In the genomic region with DNA sequence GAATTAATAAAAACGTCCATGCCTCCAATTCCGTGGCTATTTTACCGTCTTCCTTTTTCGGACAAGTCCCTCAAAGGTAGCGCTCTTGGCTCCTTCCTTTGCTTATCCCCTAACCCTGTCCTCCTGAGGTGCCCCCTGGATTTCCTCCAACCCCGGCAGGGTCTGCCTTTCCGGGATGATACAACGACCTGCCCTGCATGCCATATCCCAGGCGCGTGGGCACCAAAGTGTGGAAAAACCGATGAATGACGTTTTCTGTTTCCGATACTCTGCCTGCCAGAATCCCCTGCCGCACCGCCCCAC, we compare ENCODE assay signal across 8 cellular contexts. TPM values are rescaled to one million over a fixed set of nuclear protein-coding genes. Genes with fewer than 3 reads are reported as not detected.
DNase-seq lines count a peak whose midpoint lies in the region; ATAC-seq and TF ChIP-seq lines count a peak whose summit lies in the region.

No MANE protein-coding gene starts in this region.

- H3K4me2 ChIP-seq in KMS-11, result peak overlapping the region; percentile 63

- ATAC-seq in HG03139 (IDR thresholded peaks at IDR 0.05; ENCODE audit: unreplicated experiment), result no peak
- ATAC-seq in GM21360 (IDR thresholded peaks at IDR 0.05; ENCODE audit: unreplicated experiment), result no peak
- ATAC-seq in HG03039 (IDR thresholded peaks at IDR 0.05; ENCODE audit: unreplicated experiment), result no peak

- peaks cover 5% of the 10 kb centered on the region; the same call in 1 of the 2 replicates for H3K79me2 ChIP-seq in KMS-11 (ENCODE audit: insufficient read depth, low read depth)

- H3K4me3 ChIP-seq in A673 (ENCODE audit: low read depth, low read length, poor library complexity, severe bottlenecking) (peak overlapping the region; percentile 62), KMS-11 (IDR thresholded peaks at IDR 0.05; ENCODE audit: insufficient read depth, low read depth, low read length) (no peak overlapping the region), muscle layer of colon (ENCODE audit: low read depth in 1 of 2, low read length in 2 of 2) (peak overlapping the region; percentile 47 to 62)

- CTCF ChIA-PET in A673 (lab: Charles Lee), result no interaction called here

- no peaks in the 10 kb centered on the region for H4K20me1 ChIP-seq in KMS-11 (ENCODE audit: insufficient read depth)

- BruUV-seq in A673 (replicated peaks; lab: Mats Ljungman, UMichigan), result no TSS peak

- H3K27me3 ChIP-seq in A673 (replicated peaks; ENCODE audit: insufficient read depth, low read depth, low read length, poor library complexity), result peaks cover 14% of the 10 kb centered on the region
- no peaks in the 10 kb centered on the region for H3K27me3 ChIP-seq in KMS-11 (ENCODE audit: insufficient read depth, low read depth)
- no peaks in the 10 kb centered on the region for H3K27me3 ChIP-seq in muscle layer of colon (ENCODE audit: control insufficient read depth in 1 of 2, insufficient read depth in 2 of 2, low read length in 2 of 2)

- TF ChIP-seq CTCF in A673 (conservative IDR thresholded peaks at IDR 0.05; ENCODE audit: low read depth, low read length) (no peak), KMS-11 (conservative IDR thresholded peaks at IDR 0.05; ENCODE audit: low read depth, low read length) (no peak)

- H3K9ac ChIP-seq in KMS-11 (peak overlapping the region; percentile 58), muscle layer of colon (ENCODE audit: low read length) (peak overlapping the region; percentile 10)

- H3K27ac ChIP-seq in A673 (ENCODE audit: low read depth, low read length, poor library complexity, severe bottlenecking) (no peak overlapping the region), KMS-11 (peak overlapping the region; percentile 70), cingulate gyrus (ENCODE audit: low read depth, low read length) (peak overlapping the region; percentile 11), muscle layer of colon (ENCODE audit: low read depth, low read length) (no peak overlapping the region)

- H3K36me3 ChIP-seq in A673 (ENCODE audit: insufficient read depth, low read length, poor library complexity, severe bottlenecking), result peaks cover 11% of the 10 kb centered on the region
- H3K36me3 ChIP-seq in KMS-11 (ENCODE audit: insufficient read depth), result no peaks in the 10 kb centered on the region
- peaks cover 8% of the 10 kb centered on the region for H3K36me3 ChIP-seq in muscle layer of colon (ENCODE audit: insufficient read depth, low read length)

- DNase-seq in A673 (ENCODE audit: low spot score) (no peak), cerebellar nuclear complex (lab: John Stamatoyannopoulos, UW) (no peak)

- intact Hi-C loops in A673 (cut with micrococcal nuclease; ENCODE audit: unreplicated experiment), result no loop called here

- H2AFZ ChIP-seq in KMS-11 (ENCODE audit: low read depth), result peak overlapping the region; percentile 74

- H3K4me1 ChIP-seq in A673 (ENCODE audit: insufficient read depth, low read length, poor library complexity, severe bottlenecking) (no peaks in the 10 kb centered on the region), KMS-11 (ENCODE audit: low read depth, poor library complexity, severe bottlenecking) (peaks cover 7% of the 10 kb centered on the region), muscle layer of colon (ENCODE audit: insufficient read depth, low read length) (no peaks in the 10 kb centered on the region)

- H3K9me3 ChIP-seq in A673 (ENCODE audit: low read depth, low read length, poor library complexity, severe bottlenecking) (no peaks in the 10 kb centered on the region), muscle layer of colon (ENCODE audit: low read length) (no peaks in the 10 kb centered on the region)

- POLR2A ChIA-PET in A673 (lab: Charles Lee; ENCODE audit: low non-redundant PET), result no interaction called here

RNA-seq across cellular contexts. Expression of a gene that starts 0.7 kb away (rescaled TPM):
- 39.2 and 41.3 TPM in 2 replicates for total RNA-seq in A673 (2021)

RNA-seq across cellular contexts. Expression of a gene that starts 54.7 kb away (rescaled TPM):
- not detected in 2 replicates for total RNA-seq in A673 (2021)

Comparison
In these comparisons a context has a peak if more than half of its experiments do, and no peak if none do; other contexts are left out.
1. H3K27ac ChIP-seq: peak in KMS-11 (single experiment) and cingulate gyrus (single experiment); none in A673 (single experiment) and muscle layer of colon (single experiment).